7 cellular contexts compared by ENCODE assay signal in genomic region chr17:46652024-46652643, GRCh38.
A peak's percentile ranks its signal among the peaks of the same experiment; 100 is the strongest.
DNase-seq lines count a peak whose midpoint lies in the region; ATAC-seq, FAIRE-seq and TF ChIP-seq lines count a peak whose summit lies in the region.
"Not testable (repeated sequence)": the region's sequence is repeated elsewhere in the genome, so short reads cannot be mapped to it uniquely, and the experiment has no call there.

No MANE protein-coding gene starts in this region.

- CTCF ChIA-PET in WTC11 (lab: Charles Lee), result not testable (repeated sequence)

- ATAC-seq in GM18511 (IDR thresholded peaks at IDR 0.05; ENCODE audit: unreplicated experiment) (peak; percentile 44), GM21619 (IDR thresholded peaks at IDR 0.05; ENCODE audit: unreplicated experiment) (peak; percentile 53), HG03280 (IDR thresholded peaks at IDR 0.05; ENCODE audit: unreplicated experiment) (peak; percentile 59), WTC11 (peak; percentile 73), Right ventricle myocardium inferior (peak; percentile 85), gastrocnemius medialis (peak; percentile 78 to 95)

- not testable (repeated sequence) for H3K9me3 ChIP-seq in keratinocyte (ENCODE audit: control insufficient read depth, low read depth, low read length); gastrocnemius medialis

- H3K9me3 Mint-ChIP-seq in WTC11, result not testable (repeated sequence)

- not testable (repeated sequence) for TF ChIP-seq POLR2A in gastrocnemius medialis (IDR thresholded peaks at IDR 0.05)

- not testable (repeated sequence) for H3K9me1 ChIP-seq in keratinocyte (ENCODE audit: control insufficient read depth, extremely low read depth, insufficient read depth, low read length)

- DNase-seq in WTC11 (ENCODE audit: low spot score); Right ventricle myocardium inferior (ENCODE audit: missing footprints); keratinocyte (ENCODE audit: low read depth, low spot score); gastrocnemius medialis: not testable (repeated sequence)

- not testable (repeated sequence) for H3K4me3 ChIP-seq in keratinocyte (ENCODE audit: control insufficient read depth in 2 of 3, extremely low read depth in 1 of 3, insufficient read depth in 2 of 3, low read depth in 1 of 3, low read length in 3 of 3); gastrocnemius medialis

- not testable (repeated sequence) for TF ChIP-seq CTCF in WTC11 (IDR thresholded peaks at IDR 0.05); keratinocyte (optimal IDR thresholded peaks at IDR 0.05 in 1 of 3, IDR thresholded peaks at IDR 0.05 in 1 of 3, conservative IDR thresholded peaks at IDR 0.05 in 1 of 3; ENCODE audit: extremely low read depth in 1 of 3, insufficient read depth in 2 of 3, low read length in 3 of 3); gastrocnemius medialis (IDR thresholded peaks at IDR 0.05 in 4 of 5, conservative IDR thresholded peaks at IDR 0.05 in 1 of 5)

- H3K27me3 Mint-ChIP-seq in WTC11 (ENCODE audit: low read depth), result not testable (repeated sequence)

- not testable (repeated sequence) for H3K36me3 ChIP-seq in keratinocyte (ENCODE audit: control insufficient read depth in 2 of 2, extremely low read depth in 1 of 2, insufficient read depth in 2 of 2, low read length in 2 of 2); gastrocnemius medialis

- H3K79me2 ChIP-seq in keratinocyte (ENCODE audit: control insufficient read depth, insufficient read depth, low read length), result not testable (repeated sequence)

- not testable (repeated sequence) for H3K4me1 Mint-ChIP-seq in WTC11

- H3K4me1 ChIP-seq in keratinocyte (ENCODE audit: control insufficient read depth, extremely low read depth, insufficient read depth, low read length); gastrocnemius medialis: not testable (repeated sequence)

- FAIRE-seq in keratinocyte (lab: Jason Lieb, UNC), result peak; percentile 98

- H2AFZ ChIP-seq in keratinocyte (ENCODE audit: control insufficient read depth, low read length), result not testable (repeated sequence)

- H3K4me3 Mint-ChIP-seq in WTC11, result not testable (repeated sequence)

- H3K27ac ChIP-seq in keratinocyte (ENCODE audit: control insufficient read depth, insufficient read depth, low read length); gastrocnemius medialis: not testable (repeated sequence)

- not testable (repeated sequence) for H3K9ac ChIP-seq in keratinocyte (ENCODE audit: control insufficient read depth, extremely low read depth, insufficient read depth, low read length)

- intact Hi-C loops in Right ventricle myocardium inferior (cut with DNase I); gastrocnemius medialis (cut with DNase I; ENCODE audit: low total_unique reads): not testable (repeated sequence)

- H3K36me3 Mint-ChIP-seq in WTC11, result not testable (repeated sequence)

- not testable (repeated sequence) for H3K27ac Mint-ChIP-seq in WTC11

- not testable (repeated sequence) for H3K4me2 ChIP-seq in keratinocyte (ENCODE audit: control insufficient read depth, extremely low read depth, insufficient read depth, low read depth, low read length)

- H3K27me3 ChIP-seq in keratinocyte (ENCODE audit: control insufficient read depth, extremely low read depth, insufficient read depth, low read length); gastrocnemius medialis: not testable (repeated sequence)

- POLR2A ChIA-PET in WTC11 (lab: Charles Lee), result not testable (repeated sequence)

- in situ Hi-C loops in gastrocnemius medialis (cut with MboI; ENCODE audit: low sequenced_read_pairs in 4 of 4), result not testable (repeated sequence)

- dilution Hi-C loops in keratinocyte (cut with MboI; ENCODE audit: extremely low pct_ligation_motif_present, low sequenced_read_pairs), result not testable (repeated sequence)

- H4K20me1 ChIP-seq in keratinocyte (ENCODE audit: control insufficient read depth, extremely low read depth, insufficient read depth, low read length), result not testable (repeated sequence)
